Comparison of ENCODE assay signal across 16 cellular contexts in the genomic region with DNA sequence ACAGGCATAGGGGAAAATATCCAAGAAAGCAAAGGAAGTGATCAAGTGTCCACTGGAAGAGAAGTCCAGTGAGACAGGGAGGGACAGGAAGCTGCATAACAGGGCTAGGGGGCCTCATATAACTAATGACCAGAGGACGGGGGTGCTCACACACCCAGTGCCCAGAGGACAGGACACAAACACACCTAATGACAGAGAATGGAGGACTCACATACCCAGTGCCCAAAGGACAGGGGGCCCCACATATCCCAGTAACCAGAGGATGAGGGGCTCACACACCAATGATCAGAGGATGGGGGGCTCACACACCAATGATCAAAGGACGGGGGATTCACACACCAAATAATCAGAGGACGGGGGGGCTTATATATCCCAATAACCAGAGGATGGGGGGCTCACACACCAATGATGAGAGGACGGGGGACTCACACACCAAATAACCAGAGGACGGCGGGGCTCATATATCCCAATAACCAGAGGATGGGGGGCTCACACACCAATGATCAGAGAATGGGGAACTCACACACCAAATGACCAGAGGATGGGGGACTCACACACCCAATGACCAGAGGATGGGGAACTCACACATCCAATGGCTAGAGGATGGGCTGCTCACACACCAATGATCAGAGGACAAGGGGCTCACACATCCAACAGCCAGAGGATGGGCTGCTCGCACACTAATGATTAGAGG. TPM values are rescaled to one million over a fixed set of nuclear protein-coding genes. Genes with fewer than 3 reads are reported as not detected.
A peak's percentile ranks its signal among the peaks of the same experiment; 100 is the strongest.
DNase-seq lines count a peak whose midpoint lies in the region; ATAC-seq and TF ChIP-seq lines count a peak whose summit lies in the region.
"Had no signal": no experiment of that assay in that cellular context is flagged by ENCODE, and none has a peak within 500 bp of the region (broad histone marks: within the 10 kb centered on the region; RNA-seq: fewer than 3 reads in every experiment).

No MANE protein-coding gene starts in this region.

- BruUV-seq in OCI-LY7 (replicated peaks; lab: Mats Ljungman, UMichigan) = no TSS peak

- no peaks in the 10 kb centered on the region for H3K36me3 ChIP-seq in right atrium auricular region
- H3K36me3 ChIP-seq in OCI-LY7 (ENCODE audit: insufficient read depth, low read length) = no peaks in the 10 kb centered on the region
- H3K36me3 ChIP-seq: HAP-1 had no signal

- peaks cover 25% of the 10 kb centered on the region for H3K36me3 Mint-ChIP-seq in glutamatergic neuron (ENCODE audit: unreplicated experiment)
- no peaks in the 10 kb centered on the region for H3K36me3 Mint-ChIP-seq in osteocyte (ENCODE audit: unreplicated experiment)

- ATAC-seq in left ventricle myocardium superior = no peak
- ATAC-seq: GM12878, HepG2 had no signal

- intact Hi-C loops in left ventricle myocardium superior (cut with micrococcal nuclease) = no loop called here
- intact Hi-C loops in OCI-LY7 (cut with micrococcal nuclease; ENCODE audit: unreplicated experiment) = no loop called here

- H3K9me3 ChIP-seq in right atrium auricular region (no peaks in the 10 kb centered on the region), OCI-LY7 (ENCODE audit: low read length) (no peaks in the 10 kb centered on the region)
- H3K9me3 ChIP-seq: HAP-1 had no signal

- H3K27me3 Mint-ChIP-seq in glutamatergic neuron (ENCODE audit: unreplicated experiment) = peaks cover 13% of the 10 kb centered on the region
- no peaks in the 10 kb centered on the region for H3K27me3 Mint-ChIP-seq in osteocyte (ENCODE audit: unreplicated experiment)
- H3K27me3 Mint-ChIP-seq: CD4-positive, alpha-beta T cell had no signal

- H3K79me2 ChIP-seq in OCI-LY7 (ENCODE audit: insufficient read depth, low read depth, low read length) = no peaks in the 10 kb centered on the region

- H3K9me3 Mint-ChIP-seq in glutamatergic neuron (ENCODE audit: unreplicated experiment) (peaks cover 10% of the 10 kb centered on the region), osteocyte (ENCODE audit: unreplicated experiment) (no peaks in the 10 kb centered on the region)
- H3K9me3 Mint-ChIP-seq: CD4-positive, alpha-beta T cell had no signal

- H3K4me1 ChIP-seq in right atrium auricular region = peaks cover 0 to 24% of the 10 kb centered on the region in 2 donors
- no peaks in the 10 kb centered on the region for H3K4me1 ChIP-seq in OCI-LY7 (ENCODE audit: insufficient read depth, low read length, poor library complexity, severe bottlenecking)
- H3K4me1 ChIP-seq: HAP-1 had no signal

- no peaks in the 10 kb centered on the region for H3K27me3 ChIP-seq in right atrium auricular region

- H2AFZ ChIP-seq in OCI-LY7 (ENCODE audit: low read length) = no peak overlapping the region

- no peak overlapping the region for H3K4me2 ChIP-seq in OCI-LY7 (ENCODE audit: low read length)

- H3K4me3 Mint-ChIP-seq in glutamatergic neuron (ENCODE audit: unreplicated experiment) (peak overlapping the region; percentile 46), osteocyte (ENCODE audit: unreplicated experiment) (no peak overlapping the region)
- H3K4me3 Mint-ChIP-seq: B cell; CD4-positive, alpha-beta T cell had no signal

- H3K4me3 ChIP-seq in right atrium auricular region (no peak overlapping the region), OCI-LY7 (ENCODE audit: low read depth, low read length, poor library complexity, severe bottlenecking) (no peak overlapping the region)
- H3K4me3 ChIP-seq: GM12878, HAP-1 had no signal

- peak; percentile 26 for DNase-seq in right atrium auricular region (ENCODE audit: low spot score)
- no peak for DNase-seq in left ventricle myocardium superior
- DNase-seq in glutamatergic neuron = no peak
- DNase-seq in osteocyte (ENCODE audit: extremely low spot score, unreplicated experiment) = peak; percentile 59
- no peak for DNase-seq in OCI-LY7 (ENCODE audit: low spot score)
- DNase-seq in activated CD4-positive, alpha-beta T cell treated with anti-CD3 and anti-CD28 coated beads for 4 hours = no peak
- DNase-seq in caudate nucleus (lab: John Stamatoyannopoulos, UW) = no peak
- DNase-seq: ACHN; C1 segment of cervical spinal cord; Calu3; CD4-positive, alpha-beta T cell; DMS79 had no signal

- no peak overlapping the region for H3K27ac ChIP-seq in right atrium auricular region
- H3K27ac ChIP-seq in OCI-LY7 (ENCODE audit: low read depth, low read length, poor library complexity, severe bottlenecking) = no peak overlapping the region
- no peak overlapping the region for H3K27ac ChIP-seq in caudate nucleus (ENCODE audit: low read depth, low read length)

- no peaks in the 10 kb centered on the region for H3K9me2 ChIP-seq in OCI-LY7 (ENCODE audit: insufficient read depth, low read length)

- CTCF ChIA-PET in OCI-LY7 (lab: Charles Lee; ENCODE audit: unreplicated experiment) = no interaction called here

- H3K4me1 Mint-ChIP-seq in glutamatergic neuron (ENCODE audit: low read depth, unreplicated experiment) (peaks cover 43% of the 10 kb centered on the region), osteocyte (ENCODE audit: unreplicated experiment) (no peaks in the 10 kb centered on the region)
- H3K4me1 Mint-ChIP-seq: B cell had no signal

- H3K27ac Mint-ChIP-seq in glutamatergic neuron (ENCODE audit: unreplicated experiment) = peak overlapping the region; percentile 69
- no peak overlapping the region for H3K27ac Mint-ChIP-seq in osteocyte (ENCODE audit: unreplicated experiment)
- H3K27ac Mint-ChIP-seq: B cell; CD4-positive, alpha-beta T cell had no signal

- no peaks in the 10 kb centered on the region for H4K20me1 ChIP-seq in OCI-LY7 (ENCODE audit: insufficient read depth, low read length)

- POLR2A ChIA-PET in OCI-LY7 (lab: Charles Lee) = no interaction called here

- TF ChIP-seq CTCF in right atrium auricular region (IDR thresholded peaks at IDR 0.05) (no peak), glutamatergic neuron (IDR thresholded peaks at IDR 0.05; ENCODE audit: partially characterized antibody, unreplicated experiment) (no peak), osteocyte (IDR thresholded peaks at IDR 0.05) (no peak), OCI-LY7 (conservative IDR thresholded peaks at IDR 0.05; ENCODE audit: low read length) (no peak)

RNA-seq across cellular contexts. Expression of a gene that starts 11.0 kb away (rescaled TPM):
- total RNA-seq in right atrium auricular region = 10 to 100 TPM in 1 of 2 donors, 1 to 10 TPM in 1; 9.5 to 11.5 TPM
- 51.6 TPM for total RNA-seq in left ventricle myocardium superior
- 222 TPM for total RNA-seq in glutamatergic neuron (ENCODE audit: unreplicated experiment)
- 7.8 and 11.3 TPM in 2 replicates for total RNA-seq in osteocyte
- total RNA-seq in OCI-LY7 (2014; rRNA removed; shearing (Covaris generic)) = not detected in 2 replicates
- not detected in 2 replicates for total RNA-seq in OCI-LY7 (2022)
- total RNA-seq: B cell; CD4-positive, alpha-beta T cell; GM12878; HepG2 had no signal

Comparison
In these comparisons a context has a peak if more than half of its experiments do, and no peak if none do; other contexts are left out.
1. DNase-seq: peak in right atrium auricular region (single experiment) and osteocyte (single experiment); none in left ventricle myocardium superior (single experiment), glutamatergic neuron (single experiment), OCI-LY7 (single experiment), activated CD4-positive, alpha-beta T cell treated with anti-CD3 and anti-CD28 coated beads for 4 hours (0 of 2) and caudate nucleus (0 of 61).